Comparison of ENCODE assay signal across 9 cellular contexts in genomic region chr5:173890195-173890951, GRCh38. TPM values are rescaled to one million over a fixed set of nuclear protein-coding genes. Genes with fewer than 3 reads are reported as not detected.
DNase-seq lines count a peak whose midpoint lies in the region; TF ChIP-seq lines count a peak whose summit lies in the region.
"Had no signal": no experiment of that assay in that cellular context is flagged by ENCODE, and none has a peak within 500 bp of the region (broad histone marks: within the 10 kb centered on the region; RNA-seq: fewer than 3 reads in every experiment).

No MANE protein-coding gene starts in this region.

- H3K79me1 ChIP-seq in mesenchymal stem cell (replicated peaks; ENCODE audit: low read length, poor library complexity, severe bottlenecking) = no peaks in the 10 kb centered on the region

- no peak overlapping the region for H2BK5ac ChIP-seq in mesenchymal stem cell (ENCODE audit: low read depth, low read length, poor library complexity, severe bottlenecking)

- no peak overlapping the region for H4K91ac ChIP-seq in mesenchymal stem cell (ENCODE audit: low read length)

- H3K36me3 Mint-ChIP-seq in type B pancreatic cell = peaks cover 13% of the 10 kb centered on the region

- WGBS in mesenchymal stem cell = 55% methylated on average over 19 of the region's 19 CpGs

- peak overlapping the region; percentile 100 for H3K4me3 Mint-ChIP-seq in type B pancreatic cell

- TF ChIP-seq CTCF in OCI-LY1 (IDR thresholded peaks at IDR 0.05; ENCODE audit: low read length) (no peak), choroid plexus epithelial cell (conservative IDR thresholded peaks at IDR 0.05; ENCODE audit: low read depth, low read length) (no peak), type B pancreatic cell (conservative IDR thresholded peaks at IDR 0.05) (no peak)

- H3K4me2 ChIP-seq in OCI-LY1 (ENCODE audit: low read length) (peak overlapping the region; percentile 86), mesenchymal stem cell (ENCODE audit: low read length, poor library complexity, severe bottlenecking) (peak overlapping the region; percentile 85)

- H3K27me3 Mint-ChIP-seq in type B pancreatic cell = peaks cover 27% of the 10 kb centered on the region

- H3K27me3 ChIP-seq in OCI-LY1 (ENCODE audit: insufficient read depth, low read length) (no peaks in the 10 kb centered on the region), mesenchymal stem cell (ENCODE audit: control insufficient read depth in 1 of 2, insufficient read depth in 1 of 2, low read length in 2 of 2) (no peaks in the 10 kb centered on the region)

- no peak overlapping the region for H3K4ac ChIP-seq in mesenchymal stem cell (ENCODE audit: low read depth in 1 of 2, low read length in 2 of 2)

- H2AK5ac ChIP-seq in mesenchymal stem cell (ENCODE audit: low read length, severe bottlenecking) = no peak overlapping the region

- H2BK120ac ChIP-seq in mesenchymal stem cell (ENCODE audit: low read depth, low read length) = no peak overlapping the region

- peaks cover 67% of the 10 kb centered on the region for H3K79me2 ChIP-seq in OCI-LY1 (ENCODE audit: insufficient read depth, low read length)

- H3K9ac ChIP-seq in OCI-LY1 (ENCODE audit: low read length) (peak overlapping the region; percentile 76), mesenchymal stem cell (ENCODE audit: low read length) (peak overlapping the region; percentile 95)

- no peaks in the 10 kb centered on the region for H3K9me3 Mint-ChIP-seq in type B pancreatic cell

- H2BK12ac ChIP-seq in mesenchymal stem cell (ENCODE audit: low read length in 2 of 2) = no peak overlapping the region

- H2AFZ ChIP-seq in OCI-LY1 (ENCODE audit: low read length) (no peak overlapping the region), mesenchymal stem cell (ENCODE audit: low read depth, low read length) (no peak overlapping the region)

- peaks cover 15% of the 10 kb centered on the region for H3K36me3 ChIP-seq in OCI-LY1 (ENCODE audit: insufficient read depth, low read length)
- H3K36me3 ChIP-seq in mesenchymal stem cell (ENCODE audit: control insufficient read depth in 1 of 2, insufficient read depth in 2 of 2, low read depth in 1 of 2, low read length in 2 of 2) = peaks cover 0 to 3% of the 10 kb centered on the region in 2 experiments

- peak in 2 of 3 experiments; percentile 56 to 63 for DNase-seq in NCI-H1417 (lab: John Stamatoyannopoulos, UW)
- DNase-seq in NCI-H1417 treated with DMSO at 0.1 percent for 48 hours (lab: John Stamatoyannopoulos, UW) = no peak
- DNase-seq in choroid plexus epithelial cell (ENCODE audit: low read depth) = peak; percentile 42
- peak; percentile 30 for DNase-seq in mesenchymal stem cell
- no peak for DNase-seq in type B pancreatic cell (ENCODE audit: extremely low spot score, unreplicated experiment)
- no peak for DNase-seq in HEK293T (ENCODE audit: extremely low spot score)
- no peak for DNase-seq in HuH-7 (ENCODE audit: low spot score)

- H3K18ac ChIP-seq in mesenchymal stem cell (ENCODE audit: low read depth in 1 of 2, low read length in 2 of 2) = peak overlapping the region in 1 of 2 experiments; percentile 11

- H3K9me3 ChIP-seq in OCI-LY1 (ENCODE audit: low read length) (no peaks in the 10 kb centered on the region), mesenchymal stem cell (ENCODE audit: control insufficient read depth, low read length) (no peaks in the 10 kb centered on the region)

- peak overlapping the region; percentile 19 for H2BK15ac ChIP-seq in mesenchymal stem cell (ENCODE audit: low read depth, poor library complexity, severe bottlenecking)

- CTCF ChIA-PET in HEK293T (lab: Yijun Ruan, JAX) = interaction anchor here (0.5 to 0.9 kb wide), 2 partner anchors 80 to 857 kb away, joined by 3 read pairs; no protein-coding TSS in a partner anchor

- no peak overlapping the region for H3K14ac ChIP-seq in mesenchymal stem cell (ENCODE audit: low read length in 2 of 2)

- no peaks in the 10 kb centered on the region for H4K20me1 ChIP-seq in OCI-LY1 (ENCODE audit: insufficient read depth, low read length)

- H3K9me2 ChIP-seq in OCI-LY1 (ENCODE audit: low read depth, low read length) = no peaks in the 10 kb centered on the region

- no peak overlapping the region for H3K23ac ChIP-seq in mesenchymal stem cell (ENCODE audit: low read length in 2 of 2)

- H3F3A ChIP-seq in OCI-LY1 (ENCODE audit: insufficient read depth, low read length) = no peaks in the 10 kb centered on the region

- peak overlapping the region; percentile 74 for H3K4me3 ChIP-seq in OCI-LY1 (ENCODE audit: low read depth, low read length, poor library complexity, severe bottlenecking)
- H3K4me3 ChIP-seq in choroid plexus epithelial cell (ENCODE audit: low read depth, low read length) = peak overlapping the region; percentile 83
- H3K4me3 ChIP-seq in mesenchymal stem cell (ENCODE audit: insufficient read depth in 1 of 2, low read depth in 1 of 2, low read length in 2 of 2) = peak overlapping the region; percentile 62 to 87

- H3K4me1 ChIP-seq in OCI-LY1 (ENCODE audit: insufficient read depth, low read length, severe bottlenecking) = peaks cover 84% of the 10 kb centered on the region
- H3K4me1 ChIP-seq in mesenchymal stem cell (ENCODE audit: control insufficient read depth, insufficient read depth, low read depth, low read length) = peaks cover 8% of the 10 kb centered on the region

- peaks cover 41% of the 10 kb centered on the region for H3K4me1 Mint-ChIP-seq in type B pancreatic cell (ENCODE audit: unreplicated experiment)

- POLR2A ChIA-PET in HEK293T (lab: Yijun Ruan, JAX) = interaction anchor here (0.6 to 1.5 kb wide), 3 partner anchors 23 to 193 kb away, joined by 3 read pairs; no protein-coding TSS in a partner anchor

- H3K27ac ChIP-seq in OCI-LY1 (ENCODE audit: low read depth, low read length, poor library complexity, severe bottlenecking) = peak overlapping the region; percentile 57
- H3K27ac ChIP-seq in mesenchymal stem cell (ENCODE audit: low read length, poor library complexity, severe bottlenecking) = peak overlapping the region; percentile 36
- H3K27ac ChIP-seq: C4-2B had no signal

- peak overlapping the region; percentile 71 for H3K27ac Mint-ChIP-seq in type B pancreatic cell

- H4K8ac ChIP-seq in mesenchymal stem cell (ENCODE audit: low read length) = no peak overlapping the region

TF ChIP-seq in HEK293T, 16 proteins besides CTCF, POLR2A, EP300 and RAD21:
- no peak for TF ChIP-seq TARDBP (IDR thresholded peaks at IDR 0.05)
- no peak for TF ChIP-seq PKNOX1 (IDR thresholded peaks at IDR 0.05)
- no peak for TF ChIP-seq CTBP1 (IDR thresholded peaks at IDR 0.05; ENCODE audit: borderline replicate concordance)
- no peak for TF ChIP-seq L3MBTL2 (conservative IDR thresholded peaks at IDR 0.05)
- no peak for TF ChIP-seq LEF1 (IDR thresholded peaks at IDR 0.05; ENCODE audit: borderline replicate concordance)
- no peak for TF ChIP-seq ELF4 (IDR thresholded peaks at IDR 0.05)
- TF ChIP-seq HDGF (IDR thresholded peaks at IDR 0.05; ENCODE audit: borderline replicate concordance) = no peak
- TF ChIP-seq ARNT (IDR thresholded peaks at IDR 0.05) = no peak
- TF ChIP-seq FOXM1 (IDR thresholded peaks at IDR 0.05; ENCODE audit: borderline replicate concordance) = no peak
- no peak for TF ChIP-seq NFRKB (IDR thresholded peaks at IDR 0.05)
- TF ChIP-seq SP1 (IDR thresholded peaks at IDR 0.05) = no peak
- TF ChIP-seq FOXK2 (IDR thresholded peaks at IDR 0.05) = no peak
- no peak for TF ChIP-seq SUZ12 (IDR thresholded peaks at IDR 0.05)
- TF ChIP-seq FOXA1 (IDR thresholded peaks at IDR 0.05) = no peak
- TF ChIP-seq ZNF384 (IDR thresholded peaks at IDR 0.05) = no peak

RNA-seq across cellular contexts. Expression of gene CPEB4, which starts 2.2 kb away (rescaled TPM):
- polyA plus RNA-seq in mesenchymal stem cell (2013, experiment 1 of 2) = 12.8 TPM
- 12.4 TPM for polyA plus RNA-seq in mesenchymal stem cell (2013, experiment 2 of 2)
- 53.2 and 56.1 TPM in 2 replicates for total RNA-seq in type B pancreatic cell (ENCODE audit: low replicate concordance)

Comparison
In these comparisons a context has a peak if more than half of its experiments do, and no peak if none do; other contexts are left out.
1. DNase-seq: peak in NCI-H1417 (2 of 3), choroid plexus epithelial cell (single experiment) and mesenchymal stem cell (single experiment); none in NCI-H1417 treated with DMSO at 0.1 percent for 48 hours (single experiment), type B pancreatic cell (single experiment), HEK293T (single experiment) and HuH-7 (single experiment).
2. Peak in every context shown above with its lines, with median percentiles within 50 percentile points of each other: H3K4me3 ChIP-seq.